In genomic region chr2:127609031-127609751, GRCh38 we compare ENCODE assay signal across 22 cellular contexts. TPM values are rescaled to one million over a fixed set of nuclear protein-coding genes. Genes with fewer than 3 reads are reported as not detected.
DNase-seq lines count a peak whose midpoint lies in the region; ATAC-seq and TF ChIP-seq lines count a peak whose summit lies in the region.
"Had no signal": no experiment of that assay in that cellular context is flagged by ENCODE, and none has a peak within 500 bp of the region (broad histone marks: within the 10 kb centered on the region; RNA-seq: fewer than 3 reads in every experiment).

No MANE protein-coding gene starts in this region.

- TF ChIP-seq CTCF in Peyer's patch (IDR thresholded peaks at IDR 0.05) (no peak), lower lobe of right lung (IDR thresholded peaks at IDR 0.05) (no peak)

- H3K27me3 ChIP-seq in Peyer's patch (no peaks in the 10 kb centered on the region), lower lobe of right lung (ENCODE audit: low read depth) (no peaks in the 10 kb centered on the region)
- H3K27me3 ChIP-seq: esophagus squamous epithelium had no signal

- H3K27ac ChIP-seq in Peyer's patch (no peak overlapping the region), lower lobe of right lung (no peak overlapping the region)
- H3K27ac ChIP-seq: A549, esophagus squamous epithelium, psoas muscle had no signal

- H3K4me3 ChIP-seq in Peyer's patch (no peak overlapping the region), lower lobe of right lung (no peak overlapping the region)
- H3K4me3 ChIP-seq: A549, esophagus squamous epithelium, psoas muscle had no signal

- ATAC-seq in lower lobe of right lung (no peak), HG02623 (IDR thresholded peaks at IDR 0.05; ENCODE audit: unreplicated experiment) (no peak)
- ATAC-seq: psoas muscle had no signal

- H3K9me3 ChIP-seq in Peyer's patch: peaks cover 0 to 3% (median 0%) of the 10 kb centered on the region in 4 donors
- H3K9me3 ChIP-seq in lower lobe of right lung: peaks cover 10% of the 10 kb centered on the region
- H3K9me3 ChIP-seq: psoas muscle had no signal

- H3K36me3 ChIP-seq in Peyer's patch: peaks cover 0 to 74% (median 0%) of the 10 kb centered on the region in 3 donors
- H3K36me3 ChIP-seq in lower lobe of right lung: no peaks in the 10 kb centered on the region
- H3K36me3 ChIP-seq: esophagus squamous epithelium had no signal

- no peaks in the 10 kb centered on the region for H3K4me1 ChIP-seq in Peyer's patch
- H3K4me1 ChIP-seq in lower lobe of right lung: no peaks in the 10 kb centered on the region
- H3K4me1 ChIP-seq: A549, esophagus squamous epithelium, psoas muscle had no signal

- intact Hi-C loops in lower lobe of right lung (cut with DNase I): no loop called here

- no peak for TF ChIP-seq POLR2A in Peyer's patch (IDR thresholded peaks at IDR 0.05)

- peak; percentile 41 for DNase-seq in activated effector memory CD4-positive, alpha-beta T cell treated with anti-CD3 and anti-CD28 coated beads, Interleukin-2, amount 50 U/mL, for 16 hours
- DNase-seq in activated effector memory CD4-positive, alpha-beta T cell treated with Interleukin-2 at 50 U/mL for 16 hours: no peak
- DNase-seq in Peyer's patch (peak; percentile 12 to 34 (median 32)), lower lobe of right lung (peak; percentile 30), NCI-H748 treated with DMSO at 0.1 percent for 48 hours (lab: John Stamatoyannopoulos, UW) (no peak), NCI-H226 (no peak)
- DNase-seq in stimulated activated CD8-positive, alpha-beta memory T cell treated with anti-CD3 and anti-CD28 coated beads, Interleukin-4, amount 100 ng/mL, for 48 hours: peak; percentile 17
- DNase-seq: activated CD4-positive, alpha-beta T cell treated with anti-CD3 and anti-CD28 coated beads for 48 hours; effector CD8-positive, alpha-beta T cell; esophagus squamous epithelium; mesendoderm; MM.1S; NCI-H1436 treated with DMSO at 0.1 percent for 48 hours; NCI-H526; nephron progenitor cell; psoas muscle; Right ventricle myocardium superior; small intestine; stimulated activated CD4-positive, alpha-beta T cell treated with anti-CD3 and anti-CD28 coated beads, Interleukin-4, amount 100 ng/mL, for 24 hours had no signal

RNA-seq across cellular contexts. Expression of gene GPR17, which starts 36.8 kb away (rescaled TPM):
- total RNA-seq in Peyer's patch (not detected), lower lobe of right lung (0.18 TPM)
- total RNA-seq: esophagus squamous epithelium, kidney epithelial cell, Right ventricle myocardium superior had no signal

Comparison
In these comparisons a context has a peak if more than half of its experiments do, and no peak if none do; other contexts are left out.
1. DNase-seq: peak in activated effector memory CD4-positive, alpha-beta T cell treated with anti-CD3 and anti-CD28 coated beads, Interleukin-2, amount 50 U/mL, for 16 hours (single experiment), Peyer's patch (3 of 3), lower lobe of right lung (single experiment) and stimulated activated CD8-positive, alpha-beta memory T cell treated with anti-CD3 and anti-CD28 coated beads, Interleukin-4, amount 100 ng/mL, for 48 hours (single experiment); none in activated effector memory CD4-positive, alpha-beta T cell treated with Interleukin-2 at 50 U/mL for 16 hours (single experiment), NCI-H748 treated with DMSO at 0.1 percent for 48 hours (single experiment) and NCI-H226 (single experiment).